Comparison of ENCODE assay signal across 18 cellular contexts in the genomic region with DNA sequence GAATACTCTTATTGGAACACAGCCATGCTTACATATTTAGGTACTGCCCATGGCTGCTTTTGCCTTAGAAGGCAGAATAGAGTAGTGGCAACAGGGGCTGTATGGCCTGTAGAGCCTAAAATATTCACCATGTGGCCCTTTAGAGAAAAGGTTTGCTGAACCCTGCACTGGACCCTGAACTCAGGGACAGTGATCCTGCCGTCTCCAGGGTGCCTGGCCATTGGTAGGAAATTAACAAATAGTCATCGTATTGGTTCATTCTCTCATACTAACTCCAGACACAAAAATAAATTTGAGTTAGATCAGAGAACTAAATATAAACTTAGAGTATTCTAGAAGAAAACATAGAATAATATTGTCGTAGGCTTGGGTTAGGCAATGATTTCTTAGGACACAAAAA.
"Had no signal": no experiment of that assay in that cellular context is flagged by ENCODE, and none has a peak within 500 bp of the region (broad histone marks: within the 10 kb centered on the region; RNA-seq: fewer than 3 reads in every experiment).

No MANE protein-coding gene starts in this region.

- DNase-seq: Kasumi-1, MM.1S, NCI-H1092 treated with DMSO at 0.1 percent for 48 hours, NCI-H1436, NCI-H187, NCI-H2029 treated with DMSO at 0.1 percent for 48 hours, NCI-H2171 treated with DMSO at 0.1 percent for 48 hours, NCI-H524, NCI-H526 treated with DMSO at 0.1 percent for 48 hours, NCI-H748 treated with DMSO at 0.1 percent for 48 hours, PC-3, Peyer's patch, SHP77 treated with DMSO at 0.1 percent for 48 hours, SJCRH30, T-helper 1 cell had no signal

- H3K27me3 ChIP-seq: Peyer's patch, SJCRH30 had no signal

- H3K4me3 ChIP-seq: K562, Peyer's patch, SJCRH30 had no signal

- H3K36me3 ChIP-seq: Peyer's patch, SJCRH30 had no signal

- FAIRE-seq: K562 had no signal

- ATAC-seq: K562, PC-3, Right ventricle myocardium inferior, SK-N-SH treated with all-trans-retinoic acid at 6 μM for 48 hours had no signal

- H3K4me1 ChIP-seq: Peyer's patch had no signal

- H3K9me3 ChIP-seq: Peyer's patch, SJCRH30 had no signal

- H3K27ac ChIP-seq: Peyer's patch, SJCRH30 had no signal
